ENCODE assay signal across 8 cellular contexts in genomic region chrX:65679071-65679540, GRCh38. TPM values are rescaled to one million over a fixed set of nuclear protein-coding genes. Genes with fewer than 3 reads are reported as not detected.
DNase-seq lines count a peak whose midpoint lies in the region; ATAC-seq and TF ChIP-seq lines count a peak whose summit lies in the region.

No MANE protein-coding gene starts in this region.

- H3K27me3 ChIP-seq in foreskin keratinocyte (no peaks in the 10 kb centered on the region), skeletal muscle tissue (ENCODE audit: control insufficient read depth in 3 of 3, insufficient read depth in 3 of 3, low read length in 3 of 3) (no peaks in the 10 kb centered on the region)

- TF ChIP-seq CTCF in foreskin keratinocyte (conservative IDR thresholded peaks at IDR 0.05) (no peak), GM10266 (IDR thresholded peaks at IDR 0.05; ENCODE audit: control insufficient read depth, insufficient read depth, low read depth, missing control alignments) (no peak)

- no peaks in the 10 kb centered on the region for H3K36me3 ChIP-seq in skeletal muscle tissue (ENCODE audit: control insufficient read depth in 3 of 3, insufficient read depth in 3 of 3, low read length in 3 of 3)

- no peak overlapping the region for H3K9ac ChIP-seq in skeletal muscle tissue (ENCODE audit: low read depth in 1 of 3, low read length in 3 of 3)

- H3K27ac ChIP-seq in foreskin keratinocyte (peak overlapping the region; percentile 46), skeletal muscle tissue (ENCODE audit: low read depth, low read length) (peak overlapping the region; percentile 75)

- H3K4me1 ChIP-seq in foreskin keratinocyte (peaks cover 41% of the 10 kb centered on the region), skeletal muscle tissue (ENCODE audit: control insufficient read depth in 3 of 3, insufficient read depth in 3 of 3, low read length in 3 of 3) (peaks cover 32 to 64% (median 37%) of the 10 kb centered on the region in 3 donors)

- no peaks in the 10 kb centered on the region for H3K9me3 ChIP-seq in skeletal muscle tissue (ENCODE audit: control insufficient read depth in 3 of 3, low read length in 3 of 3)

- DNase-seq in HT1080 (ENCODE audit: low read depth), result peak; percentile 95
- DNase-seq in SW 1271 (lab: John Stamatoyannopoulos, UW), result peak; percentile 34 to 56
- DNase-seq in foreskin keratinocyte, result peak in 1 of 2 donors; percentile 77
- DNase-seq in NAMALWA (ENCODE audit: low spot score), result no peak
- no peak for DNase-seq in GM10266 (ENCODE audit: extremely low spot score)
- no peak for DNase-seq in activated CD4-positive, alpha-beta T cell treated with anti-CD3 and anti-CD28 coated beads for 48 hours

- H3K4me3 ChIP-seq in skeletal muscle tissue (ENCODE audit: low read length in 3 of 3), result no peak overlapping the region

- ATAC-seq in foreskin keratinocyte (peak; percentile 77), HG03521 (IDR thresholded peaks at IDR 0.05; ENCODE audit: unreplicated experiment) (no peak)

RNA-seq across cellular contexts. Expression of gene MSN, which starts 11.7 kb away (rescaled TPM):
- 366 and 417 TPM in 2 replicates for total RNA-seq in HT1080 (2014; rRNA removed; shearing (Covaris generic))
- polyA plus RNA-seq in HT1080 (2015; cell fraction: cytosol; rRNA removed), result 365 and 431 TPM in 2 replicates
- 1,141 and 1,173 TPM in 2 replicates for polyA plus RNA-seq in HT1080 (2015; cell fraction: nucleus; rRNA removed)
- 407 and 503 TPM in 2 replicates for total RNA-seq in foreskin keratinocyte
- 199 and 212 TPM in 2 replicates for polyA plus RNA-seq in foreskin keratinocyte
- 57.9 TPM for total RNA-seq in skeletal muscle tissue

Comparison
In these comparisons a context has a peak if more than half of its experiments do, and no peak if none do; other contexts are left out.
1. DNase-seq: peak in HT1080 (single experiment) and SW 1271 (2 of 2); none in NAMALWA (single experiment), GM10266 (single experiment) and activated CD4-positive, alpha-beta T cell treated with anti-CD3 and anti-CD28 coated beads for 48 hours (single experiment).